ENCODE assay signal across 11 cellular contexts in genomic region chr3:312170-312569, GRCh38.
"Had no signal": no experiment of that assay in that cellular context is flagged by ENCODE, and none has a peak within 500 bp of the region (broad histone marks: within the 10 kb centered on the region; RNA-seq: fewer than 3 reads in every experiment).

No MANE protein-coding gene starts in this region.

- H3K9me3 Mint-ChIP-seq: activated T-helper 2 cell treated with anti-CD3 and anti-CD28 coated beads, Interferon-gamma antibody, Interleukin-2, Interleukin-4, amounts not matched to agents 10 μg/mL and 5 μg/mL and 100 μg/mL, durations not matched to agents 14 hours and 24 hours and 36 hours had no signal

- H3K27me3 ChIP-seq: body of pancreas had no signal

- H3K4me3 ChIP-seq: body of pancreas, stomach, thoracic aorta had no signal

- H3K27me3 Mint-ChIP-seq: central memory CD8-positive, alpha-beta T cell; effector memory CD8-positive, alpha-beta T cell had no signal

- H3K4me3 Mint-ChIP-seq: central memory CD8-positive, alpha-beta T cell; effector memory CD8-positive, alpha-beta T cell had no signal

- H3K9me3 ChIP-seq: body of pancreas, stomach, thoracic aorta had no signal

- H3K4me1 ChIP-seq: body of pancreas, stomach had no signal

- H3K4me1 Mint-ChIP-seq: central memory CD8-positive, alpha-beta T cell had no signal

- DNase-seq: activated naive CD4-positive, alpha-beta T cell treated with anti-CD3 and anti-CD28 coated beads, Interleukin-2, amount 50 U/mL, for 16 hours; body of pancreas; effector memory CD8-positive, alpha-beta T cell; hippocampal formation; retina; stimulated activated CD4-positive, alpha-beta T cell treated with anti-CD3 and anti-CD28 coated beads, Interleukin-15, amount 100 ng/mL, for 24 hours; stomach had no signal

- H3K27ac ChIP-seq: body of pancreas, epithelial cell of prostate, stomach, thoracic aorta had no signal

- H3K36me3 ChIP-seq: stomach, thoracic aorta had no signal

- H3K27ac Mint-ChIP-seq: activated T-helper 2 cell treated with anti-CD3 and anti-CD28 coated beads, Interferon-gamma antibody, Interleukin-2, Interleukin-4, amounts not matched to agents 10 μg/mL and 5 μg/mL and 100 μg/mL, durations not matched to agents 14 hours and 24 hours and 36 hours; effector memory CD8-positive, alpha-beta T cell had no signal
